In genomic region chr4:79334783-79335182, GRCh38 we compare ENCODE assay signal across 20 cellular contexts. TPM values are rescaled to one million over a fixed set of nuclear protein-coding genes. Genes with fewer than 3 reads are reported as not detected.
"Had no signal": no experiment of that assay in that cellular context is flagged by ENCODE, and none has a peak within 500 bp of the region (broad histone marks: within the 10 kb centered on the region; RNA-seq: fewer than 3 reads in every experiment).

No MANE protein-coding gene starts in this region.

- FAIRE-seq: pancreas had no signal

- H3K4me1 ChIP-seq: pancreas, suprapubic skin had no signal

- H3K4me1 Mint-ChIP-seq: memory B cell; naive thymus-derived CD8-positive, alpha-beta T cell had no signal

- H3K36me3 ChIP-seq: pancreas, suprapubic skin had no signal

- H3K27ac ChIP-seq: epithelial cell of prostate, pancreas, suprapubic skin had no signal

- H3K27ac Mint-ChIP-seq: dendritic cell treated with granulocyte-macrophage colony-stimulating factor and Interleukin-4, amounts not matched to agents 40 ng/mL and 50 ng/mL, for 4 days; memory B cell; naive thymus-derived CD8-positive, alpha-beta T cell; stimulated activated naive CD8-positive, alpha-beta T cell treated with anti-CD3 and anti-CD28 coated beads, Interleukin-15, Interleukin-2, amounts not matched to agents 100 ng/mL and 50 ng/mL, for 24 hours had no signal

- H3K9me3 ChIP-seq: pancreas, suprapubic skin had no signal

- H3K9me3 Mint-ChIP-seq: dendritic cell treated with granulocyte-macrophage colony-stimulating factor and Interleukin-4, amounts not matched to agents 40 ng/mL and 50 ng/mL, for 4 days; memory B cell; stimulated activated naive CD8-positive, alpha-beta T cell treated with anti-CD3 and anti-CD28 coated beads, Interleukin-15, Interleukin-2, amounts not matched to agents 100 ng/mL and 50 ng/mL, for 24 hours had no signal

- ATAC-seq: activated CD4-positive, CD25-positive, alpha-beta regulatory T cell treated with anti-CD3 and anti-CD28 coated beads, Interleukin-2, amount 50 U/mL, for 24 hours; left ventricle myocardium superior; naive thymus-derived CD8-positive, alpha-beta T cell; pancreas; sciatic nerve had no signal

- H3K27me3 Mint-ChIP-seq: dendritic cell treated with granulocyte-macrophage colony-stimulating factor and Interleukin-4, amounts not matched to agents 40 ng/mL and 50 ng/mL, for 4 days; stimulated activated naive CD8-positive, alpha-beta T cell treated with anti-CD3 and anti-CD28 coated beads, Interleukin-15, Interleukin-2, amounts not matched to agents 100 ng/mL and 50 ng/mL, for 24 hours had no signal

- DNase-seq: activated naive CD4-positive, alpha-beta T cell; activated T-cell treated with anti-CD3 and anti-CD28 coated beads for 4 hours; anterior cingulate cortex; effector memory CD4-positive, alpha-beta T cell; foreskin melanocyte; left ventricle myocardium superior; naive thymus-derived CD8-positive, alpha-beta T cell; pancreas; trophoblast cell had no signal

- H3K36me3 Mint-ChIP-seq: memory B cell; naive thymus-derived CD8-positive, alpha-beta T cell had no signal

- H3K4me3 Mint-ChIP-seq: dendritic cell treated with granulocyte-macrophage colony-stimulating factor and Interleukin-4, amounts not matched to agents 40 ng/mL and 50 ng/mL, for 4 days; memory B cell; naive thymus-derived CD8-positive, alpha-beta T cell; stimulated activated naive CD8-positive, alpha-beta T cell treated with anti-CD3 and anti-CD28 coated beads, Interleukin-15, Interleukin-2, amounts not matched to agents 100 ng/mL and 50 ng/mL, for 24 hours had no signal

- H3K4me3 ChIP-seq: pancreas, suprapubic skin had no signal

- H3K27me3 ChIP-seq: pancreas, suprapubic skin had no signal

RNA-seq across cellular contexts. Expression of gene NAA11, which starts 8.9 kb away (rescaled TPM):
- total RNA-seq: cerebellum; fibroblast of lung; kidney epithelial cell; left ventricle myocardium superior; mucosa of gallbladder; naive thymus-derived CD8-positive, alpha-beta T cell; pancreas; sciatic nerve; suprapubic skin had no signal
- polyA plus RNA-seq: fibroblast of lung; naive thymus-derived CD8-positive, alpha-beta T cell; pancreas had no signal
